7 cellular contexts compared by ENCODE assay signal in genomic region chr11:130634981-130635473, GRCh38.
A peak's percentile ranks its signal among the peaks of the same experiment; 100 is the strongest.
DNase-seq lines count a peak whose midpoint lies in the region; ATAC-seq and TF ChIP-seq lines count a peak whose summit lies in the region.

No MANE protein-coding gene starts in this region.

- H3K9me3 Mint-ChIP-seq in osteocyte (ENCODE audit: unreplicated experiment): no peaks in the 10 kb centered on the region
- no peaks in the 10 kb centered on the region for H3K9me3 Mint-ChIP-seq in activated naive CD8-positive, alpha-beta T cell treated with anti-CD3 and anti-CD28 coated beads, Interleukin-2, amount 50 U/mL, for 24 hours

- no peaks in the 10 kb centered on the region for H4K20me1 ChIP-seq in GM23248 (ENCODE audit: insufficient read depth)

- no peaks in the 10 kb centered on the region for H3K9me3 ChIP-seq in GM23248 (ENCODE audit: low read depth)

- no peaks in the 10 kb centered on the region for H3K27me3 ChIP-seq in GM23248 (replicated peaks; ENCODE audit: insufficient read depth)

- TF ChIP-seq CTCF in choroid plexus epithelial cell (conservative IDR thresholded peaks at IDR 0.05; ENCODE audit: low read depth, low read length) (no peak), osteocyte (IDR thresholded peaks at IDR 0.05) (no peak)

- DNase-seq in GM23248 (peak; percentile 58), NCI-H2196 treated with DMSO at 0.1 percent for 48 hours (lab: John Stamatoyannopoulos, UW; ENCODE audit: unreplicated experiment) (peak; percentile 75), choroid plexus epithelial cell (ENCODE audit: low read depth) (peak; percentile 80), osteocyte (ENCODE audit: extremely low spot score, unreplicated experiment) (no peak), NOMO-1 treated with DMSO at 0.1 percent for 48 hours (lab: John Stamatoyannopoulos, UW; ENCODE audit: unreplicated experiment) (no peak)
- DNase-seq in activated naive CD8-positive, alpha-beta T cell treated with anti-CD3 and anti-CD28 coated beads, Interleukin-2, amount 50 U/mL, for 24 hours: no peak

- peak overlapping the region; percentile 19; the same call in 1 of the 2 replicates for H3K9ac ChIP-seq in GM23248

- H3K4me3 Mint-ChIP-seq in osteocyte (ENCODE audit: unreplicated experiment): no peak overlapping the region
- no peak overlapping the region for H3K4me3 Mint-ChIP-seq in activated naive CD8-positive, alpha-beta T cell treated with anti-CD3 and anti-CD28 coated beads, Interleukin-2, amount 50 U/mL, for 24 hours

- in situ Hi-C loops in GM23248 (cut with MboI): no loop called here

- peak overlapping the region; percentile 89 for H3K27ac Mint-ChIP-seq in osteocyte (ENCODE audit: unreplicated experiment)
- H3K27ac Mint-ChIP-seq in activated naive CD8-positive, alpha-beta T cell treated with anti-CD3 and anti-CD28 coated beads, Interleukin-2, amount 50 U/mL, for 24 hours: no peak overlapping the region

- H3K4me2 ChIP-seq in GM23248 (ENCODE audit: unreplicated experiment): peak overlapping the region; percentile 28

- 40 to 42% methylated on average over 10 of the region's 10 CpGs for WGBS in GM23248 (ENCODE audit: low coverage in 1 of 2, low lambda C conversion rate in 2 of 2, missing lambda C conversion rate in 2 of 2), 2 experiments

- no peaks in the 10 kb centered on the region for H3K9me2 ChIP-seq in GM23248 (ENCODE audit: insufficient read depth)

- H3K4me3 ChIP-seq in GM23248: no peak overlapping the region
- H3K4me3 ChIP-seq in choroid plexus epithelial cell (ENCODE audit: low read depth, low read length): no peak overlapping the region

- no peak overlapping the region for H3K27ac ChIP-seq in GM23248

- no peak for ATAC-seq in activated naive CD8-positive, alpha-beta T cell treated with anti-CD3 and anti-CD28 coated beads, Interleukin-2, amount 50 U/mL, for 24 hours
- ATAC-seq in GM21390 (IDR thresholded peaks at IDR 0.05; ENCODE audit: unreplicated experiment): no peak

- no peaks in the 10 kb centered on the region for H3K27me3 Mint-ChIP-seq in osteocyte (ENCODE audit: unreplicated experiment)
- H3K27me3 Mint-ChIP-seq in activated naive CD8-positive, alpha-beta T cell treated with anti-CD3 and anti-CD28 coated beads, Interleukin-2, amount 50 U/mL, for 24 hours: peaks cover 15% of the 10 kb centered on the region

- peaks cover 31% of the 10 kb centered on the region for H3F3A ChIP-seq in GM23248 (ENCODE audit: insufficient read depth)

- H3K79me2 ChIP-seq in GM23248 (ENCODE audit: insufficient read depth): no peaks in the 10 kb centered on the region

- H3K36me3 ChIP-seq in GM23248 (ENCODE audit: low read depth): no peaks in the 10 kb centered on the region

- no peaks in the 10 kb centered on the region for H3K36me3 Mint-ChIP-seq in osteocyte (ENCODE audit: unreplicated experiment)
- no peaks in the 10 kb centered on the region for H3K36me3 Mint-ChIP-seq in activated naive CD8-positive, alpha-beta T cell treated with anti-CD3 and anti-CD28 coated beads, Interleukin-2, amount 50 U/mL, for 24 hours (ENCODE audit: low read depth)

- peak overlapping the region; percentile 63 for H2AFZ ChIP-seq in GM23248

- H3K4me1 ChIP-seq in GM23248 (ENCODE audit: insufficient read depth): peaks cover 48% of the 10 kb centered on the region

- H3K4me1 Mint-ChIP-seq in osteocyte (ENCODE audit: unreplicated experiment): peaks cover 72% of the 10 kb centered on the region
- H3K4me1 Mint-ChIP-seq in activated naive CD8-positive, alpha-beta T cell treated with anti-CD3 and anti-CD28 coated beads, Interleukin-2, amount 50 U/mL, for 24 hours: peaks cover 2% of the 10 kb centered on the region

Comparison
In these comparisons a context has a peak if more than half of its experiments do, and no peak if none do; other contexts are left out.
1. DNase-seq: peak in GM23248 (single experiment), NCI-H2196 treated with DMSO at 0.1 percent for 48 hours (single experiment) and choroid plexus epithelial cell (single experiment); none in osteocyte (single experiment), activated naive CD8-positive, alpha-beta T cell treated with anti-CD3 and anti-CD28 coated beads, Interleukin-2, amount 50 U/mL, for 24 hours (single experiment) and NOMO-1 treated with DMSO at 0.1 percent for 48 hours (single experiment).